Comparison of ENCODE assay signal across 23 cellular contexts in genomic region chr3:140246578-140246977, GRCh38.
DNase-seq lines count a peak whose midpoint lies in the region; ATAC-seq, FAIRE-seq and TF ChIP-seq lines count a peak whose summit lies in the region.
"Had no signal": no experiment of that assay in that cellular context is flagged by ENCODE, and none has a peak within 500 bp of the region (broad histone marks: within the 10 kb centered on the region; RNA-seq: fewer than 3 reads in every experiment).

No MANE protein-coding gene starts in this region.

- no peak overlapping the region for H3K4me3 Mint-ChIP-seq in GM23338
- peak overlapping the region; percentile 37 for H3K4me3 Mint-ChIP-seq in astrocyte (ENCODE audit: unreplicated experiment)
- no peak overlapping the region for H3K4me3 Mint-ChIP-seq in endodermal cell
- H3K4me3 Mint-ChIP-seq: B cell; CD4-positive, CD25-positive, alpha-beta regulatory T cell; CD8-positive, alpha-beta T cell had no signal

- no peak overlapping the region for H3K27ac Mint-ChIP-seq in GM23338
- peak overlapping the region; percentile 67 for H3K27ac Mint-ChIP-seq in astrocyte (ENCODE audit: unreplicated experiment)
- no peak overlapping the region for H3K27ac Mint-ChIP-seq in endodermal cell
- H3K27ac Mint-ChIP-seq: B cell; CD4-positive, CD25-positive, alpha-beta regulatory T cell; CD8-positive, alpha-beta T cell had no signal

- H3K9me3 Mint-ChIP-seq in GM23338, result no peaks in the 10 kb centered on the region
- no peaks in the 10 kb centered on the region for H3K9me3 Mint-ChIP-seq in astrocyte (ENCODE audit: unreplicated experiment)
- no peaks in the 10 kb centered on the region for H3K9me3 Mint-ChIP-seq in endodermal cell
- H3K9me3 Mint-ChIP-seq: CD8-positive, alpha-beta T cell had no signal

- peaks cover 29% of the 10 kb centered on the region for H3K4me1 Mint-ChIP-seq in GM23338
- peaks cover 49% of the 10 kb centered on the region for H3K4me1 Mint-ChIP-seq in astrocyte (ENCODE audit: low read depth, unreplicated experiment)
- peaks cover 24% of the 10 kb centered on the region for H3K4me1 Mint-ChIP-seq in endodermal cell
- H3K4me1 Mint-ChIP-seq: B cell; CD4-positive, CD25-positive, alpha-beta regulatory T cell had no signal

- H3K79me2 ChIP-seq in GM23338 (replicated peaks; ENCODE audit: insufficient read depth) (no peaks in the 10 kb centered on the region), astrocyte (ENCODE audit: insufficient read depth, low read length) (no peaks in the 10 kb centered on the region)

- no peak overlapping the region for H2BK120ac ChIP-seq in mesenchymal stem cell (ENCODE audit: low read depth, low read length)

- H3K23ac ChIP-seq in mesenchymal stem cell (ENCODE audit: low read length in 2 of 2), result no peak overlapping the region

- no peak overlapping the region for H4K91ac ChIP-seq in mesenchymal stem cell (ENCODE audit: low read length)

- no peak overlapping the region for H2BK12ac ChIP-seq in mesenchymal stem cell (ENCODE audit: low read length in 2 of 2)

- peak overlapping the region; percentile 33 for H2AK5ac ChIP-seq in mesenchymal stem cell (ENCODE audit: low read length, severe bottlenecking)

- H2AFZ ChIP-seq in GM23338 (no peak overlapping the region), astrocyte (ENCODE audit: low read depth, low read length) (no peak overlapping the region), mesenchymal stem cell (ENCODE audit: low read depth, low read length) (no peak overlapping the region)
- H2AFZ ChIP-seq: GM23248 had no signal

- no peaks in the 10 kb centered on the region for H4K20me1 ChIP-seq in GM23338 (replicated peaks; ENCODE audit: insufficient read depth)
- no peaks in the 10 kb centered on the region for H4K20me1 ChIP-seq in astrocyte (ENCODE audit: insufficient read depth, low read length)
- H4K20me1 ChIP-seq: BLaER1 had no signal

- H4K8ac ChIP-seq in mesenchymal stem cell (ENCODE audit: low read length), result no peak overlapping the region

- H3K9me3 ChIP-seq in astrocyte (ENCODE audit: insufficient read depth, low read depth, low read length) (no peaks in the 10 kb centered on the region), endodermal cell (ENCODE audit: control insufficient read depth, low read length) (no peaks in the 10 kb centered on the region), mesenchymal stem cell (ENCODE audit: control insufficient read depth, low read length) (no peaks in the 10 kb centered on the region)
- H3K9me3 ChIP-seq: BLaER1, Caco-2 had no signal

- ATAC-seq in GM23338, result peak; percentile 75
- ATAC-seq in foreskin keratinocyte, result no peak
- ATAC-seq: CD8-positive, alpha-beta T cell had no signal

- no peak overlapping the region for H3K4me3 ChIP-seq in GM23338
- H3K4me3 ChIP-seq in astrocyte (ENCODE audit: insufficient read depth, low read depth, low read length), result no peak overlapping the region
- no peak overlapping the region for H3K4me3 ChIP-seq in endodermal cell (ENCODE audit: low read length)
- H3K4me3 ChIP-seq in mesenchymal stem cell (ENCODE audit: insufficient read depth in 1 of 2, low read depth in 1 of 2, low read length in 2 of 2), result no peak overlapping the region
- H3K4me3 ChIP-seq: BLaER1, GM23248 had no signal

- no peak overlapping the region for H3K14ac ChIP-seq in mesenchymal stem cell (ENCODE audit: low read length in 2 of 2)

- no peak overlapping the region for H3K27ac ChIP-seq in GM23338 (ENCODE audit: low read depth)
- no peak overlapping the region for H3K27ac ChIP-seq in astrocyte (ENCODE audit: low read depth, low read length)
- H3K27ac ChIP-seq in endodermal cell (ENCODE audit: low read depth, low read length), result no peak overlapping the region
- no peak overlapping the region for H3K27ac ChIP-seq in mesenchymal stem cell (ENCODE audit: low read length, poor library complexity, severe bottlenecking)
- H3K27ac ChIP-seq in foreskin keratinocyte, result no peak overlapping the region
- H3K27ac ChIP-seq: 22Rv1, BLaER1, C4-2B, GM23248 had no signal

- H3K36me3 ChIP-seq in GM23338 (ENCODE audit: insufficient read depth) (no peaks in the 10 kb centered on the region), astrocyte (ENCODE audit: insufficient read depth, low read length) (no peaks in the 10 kb centered on the region), endodermal cell (ENCODE audit: control insufficient read depth, insufficient read depth, low read length) (no peaks in the 10 kb centered on the region), mesenchymal stem cell (ENCODE audit: control insufficient read depth in 1 of 2, insufficient read depth in 2 of 2, low read depth in 1 of 2, low read length in 2 of 2) (no peaks in the 10 kb centered on the region)
- H3K36me3 ChIP-seq: BLaER1 had no signal

- 60 to 61% methylated on average over 3 of the region's 3 CpGs for WGBS in endodermal cell (ENCODE audit: insufficient coverage in 1 of 2, insufficient read length in 1 of 2), 2 experiments
- 44% methylated on average over 3 of the region's 3 CpGs for WGBS in mesenchymal stem cell

- DNase-seq in GM23338 (ENCODE audit: low spot score), result no peak
- DNase-seq in astrocyte (ENCODE audit: low read depth), result no peak
- peak; percentile 57 for DNase-seq in endodermal cell
- no peak for DNase-seq in mesenchymal stem cell
- no peak for DNase-seq in NCI-H2107 treated with DMSO at 0.1 percent for 48 hours (lab: John Stamatoyannopoulos, UW; ENCODE audit: unreplicated experiment)
- no peak for DNase-seq in NCI-H1694 treated with DMSO at 0.1 percent for 48 hours (lab: John Stamatoyannopoulos, UW)
- no peak for DNase-seq in cardiac septum (ENCODE audit: low spot score)
- no peak for DNase-seq in foreskin keratinocyte
- DNase-seq: Caco-2; CD4-positive, CD25-positive, alpha-beta regulatory T cell; CD8-positive, alpha-beta T cell; DMS153; DND-41; GM23248; HCEC 1CT had no signal

- no peaks in the 10 kb centered on the region for H3K79me1 ChIP-seq in mesenchymal stem cell (replicated peaks; ENCODE audit: low read length, poor library complexity, severe bottlenecking)

- H3K27me3 ChIP-seq in GM23338 (ENCODE audit: insufficient read depth) (no peaks in the 10 kb centered on the region), astrocyte (ENCODE audit: insufficient read depth, low read length) (no peaks in the 10 kb centered on the region), endodermal cell (ENCODE audit: control insufficient read depth, insufficient read depth, low read length, poor library complexity, severe bottlenecking) (no peaks in the 10 kb centered on the region), mesenchymal stem cell (ENCODE audit: control insufficient read depth in 1 of 2, insufficient read depth in 1 of 2, low read length in 2 of 2) (peaks cover 0 to 3% of the 10 kb centered on the region in 2 experiments), foreskin keratinocyte (no peaks in the 10 kb centered on the region)
- H3K27me3 ChIP-seq: BLaER1 had no signal

- peaks cover 2% of the 10 kb centered on the region for H3K4me1 ChIP-seq in GM23338 (ENCODE audit: insufficient read depth)
- H3K4me1 ChIP-seq in astrocyte (ENCODE audit: insufficient read depth, low read length), result peaks cover 5% of the 10 kb centered on the region
- H3K4me1 ChIP-seq in endodermal cell (ENCODE audit: control insufficient read depth, insufficient read depth, low read length), result peaks cover 14% of the 10 kb centered on the region
- H3K4me1 ChIP-seq in mesenchymal stem cell (ENCODE audit: control insufficient read depth, insufficient read depth, low read depth, low read length), result peaks cover 15% of the 10 kb centered on the region
- H3K4me1 ChIP-seq in foreskin keratinocyte, result no peaks in the 10 kb centered on the region
- H3K4me1 ChIP-seq: BLaER1 had no signal

- no peaks in the 10 kb centered on the region for H3K36me3 Mint-ChIP-seq in GM23338 (ENCODE audit: low read depth)
- peaks cover 6% of the 10 kb centered on the region for H3K36me3 Mint-ChIP-seq in astrocyte (ENCODE audit: low read depth, unreplicated experiment)
- no peaks in the 10 kb centered on the region for H3K36me3 Mint-ChIP-seq in endodermal cell (ENCODE audit: low read depth)
- H3K36me3 Mint-ChIP-seq: CD4-positive, CD25-positive, alpha-beta regulatory T cell; CD8-positive, alpha-beta T cell had no signal

- no peak overlapping the region for H3K4ac ChIP-seq in mesenchymal stem cell (ENCODE audit: low read depth in 1 of 2, low read length in 2 of 2)

- H2BK5ac ChIP-seq in mesenchymal stem cell (ENCODE audit: low read depth, low read length, poor library complexity, severe bottlenecking), result no peak overlapping the region

- no peak overlapping the region for H3K18ac ChIP-seq in mesenchymal stem cell (ENCODE audit: low read depth in 1 of 2, low read length in 2 of 2)

- peaks cover 2% of the 10 kb centered on the region for H3K27me3 Mint-ChIP-seq in GM23338 (ENCODE audit: insufficient read depth, low read depth, poor library complexity)
- H3K27me3 Mint-ChIP-seq in astrocyte (ENCODE audit: low read depth, unreplicated experiment), result no peaks in the 10 kb centered on the region
- H3K27me3 Mint-ChIP-seq in endodermal cell (ENCODE audit: insufficient read depth), result no peaks in the 10 kb centered on the region
- H3K27me3 Mint-ChIP-seq: B cell; CD4-positive, CD25-positive, alpha-beta regulatory T cell had no signal

- H3K9ac ChIP-seq in astrocyte (ENCODE audit: low read length) (no peak overlapping the region), endodermal cell (ENCODE audit: extremely low read depth, low read length, poor library complexity, severe bottlenecking) (no peak overlapping the region), mesenchymal stem cell (ENCODE audit: low read length) (no peak overlapping the region)
- H3K9ac ChIP-seq: BLaER1, GM23248 had no signal

- no peak for FAIRE-seq in astrocyte (lab: Jason Lieb, UNC)
- FAIRE-seq: A204.1, G401.6, GM12892, H54 had no signal

- no peak overlapping the region for H2BK15ac ChIP-seq in mesenchymal stem cell (ENCODE audit: low read depth, poor library complexity, severe bottlenecking)

- no peak overlapping the region for H3K4me2 ChIP-seq in GM23338
- H3K4me2 ChIP-seq in astrocyte (ENCODE audit: low read length), result no peak overlapping the region
- no peak overlapping the region for H3K4me2 ChIP-seq in mesenchymal stem cell (ENCODE audit: low read length, poor library complexity, severe bottlenecking)
- H3K4me2 ChIP-seq: BLaER1 had no signal

- TF ChIP-seq CTCF in GM23338 (conservative IDR thresholded peaks at IDR 0.05; ENCODE audit: low read depth in 2 of 2) (no peak), astrocyte (IDR thresholded peaks at IDR 0.05; ENCODE audit: insufficient read depth, low read depth, low read length) (no peak), endodermal cell (conservative IDR thresholded peaks at IDR 0.05) (no peak), foreskin keratinocyte (conservative IDR thresholded peaks at IDR 0.05) (no peak)

- intact Hi-C loops in cardiac septum (cut with DNase I), result no loop called here

- no peaks in the 10 kb centered on the region for H3F3A ChIP-seq in GM23338 (replicated peaks; ENCODE audit: low read depth)

- peaks cover 11% of the 10 kb centered on the region; the same call in 1 of the 2 replicates for H3K9me2 ChIP-seq in GM23338 (ENCODE audit: insufficient read depth)

TF ChIP-seq in GM23338, 12 proteins besides CTCF, POLR2A, EP300 and RAD21 (continues in another document):
- TF ChIP-seq EZH2 (IDR thresholded peaks at IDR 0.05; ENCODE audit: low read depth, unreplicated experiment) (no peak), ZNF114 (CRISPR knock-in tag; IDR thresholded peaks at IDR 0.05) (no peak)
